23 cellular contexts compared by ENCODE assay signal in the genomic region with DNA sequence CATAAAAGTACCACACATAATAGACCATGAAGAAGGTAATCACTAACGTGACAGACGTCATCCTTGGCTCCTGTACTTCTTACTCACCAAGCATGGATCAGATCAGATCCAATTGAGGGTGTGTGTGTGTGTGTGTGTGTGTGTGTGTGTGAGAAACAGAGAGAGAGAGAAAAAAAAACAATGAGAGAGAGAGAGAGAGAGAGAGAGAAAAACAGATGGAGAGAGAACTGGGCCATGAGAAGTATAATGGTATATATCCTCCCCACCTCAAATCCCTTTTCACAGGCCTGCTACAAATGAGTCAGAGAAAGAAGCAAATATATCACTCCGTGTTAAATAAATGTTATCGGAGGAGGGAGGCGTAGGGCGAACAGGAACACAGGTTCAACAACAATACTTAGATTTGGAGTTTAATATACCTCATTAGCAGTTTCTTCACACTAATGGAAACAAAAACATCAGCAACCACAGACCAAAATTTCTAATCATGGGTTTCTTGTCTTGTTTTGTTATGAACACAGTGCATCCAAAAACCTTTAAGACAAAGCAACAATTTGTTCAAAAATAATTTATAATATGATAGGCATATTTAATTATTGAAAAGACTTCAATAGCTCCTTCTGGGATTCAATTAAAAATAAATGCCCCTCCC. TPM values are rescaled to one million over a fixed set of nuclear protein-coding genes. Genes with fewer than 3 reads are reported as not detected.
DNase-seq lines count a peak whose midpoint lies in the region; ATAC-seq and TF ChIP-seq lines count a peak whose summit lies in the region.
"Had no signal": no experiment of that assay in that cellular context is flagged by ENCODE, and none has a peak within 500 bp of the region (broad histone marks: within the 10 kb centered on the region; RNA-seq: fewer than 3 reads in every experiment).

No MANE protein-coding gene starts in this region.

- peak overlapping the region; percentile 45; the same call in 1 of the 2 replicates for H3K4me3 ChIP-seq in OCI-LY3 (ENCODE audit: low read length)
- no peak overlapping the region for H3K4me3 ChIP-seq in suprapubic skin
- H3K4me3 ChIP-seq: BLaER1 treated with 17β-estradiol and CSF1 and Interleukin-3, amounts not matched to agents 10 nM and 100 nM; gastroesophageal sphincter; K562 had no signal

- no peak for TF ChIP-seq POLR2A in suprapubic skin (IDR thresholded peaks at IDR 0.05)

- H3K4me3 Mint-ChIP-seq in activated CD4-positive, alpha-beta memory T cell treated with anti-CD3 and anti-CD28 coated beads for 36 hours: peak overlapping the region; percentile 32
- no peak overlapping the region for H3K4me3 Mint-ChIP-seq in activated CD4-positive, alpha-beta memory T cell treated with anti-CD3 and anti-CD28 coated beads, Interleukin-2, amount 10 ng/mL, durations not matched to agents 7 days and 5 days
- H3K4me3 Mint-ChIP-seq in WTC11: no peak overlapping the region
- H3K4me3 Mint-ChIP-seq: nephron had no signal

- H3K27ac ChIP-seq in OCI-LY3 (ENCODE audit: low read length): no peak overlapping the region
- H3K27ac ChIP-seq in foreskin keratinocyte: peak overlapping the region; percentile 93
- H3K27ac ChIP-seq in suprapubic skin: peak overlapping the region; percentile 39
- H3K27ac ChIP-seq: BLaER1 treated with 17β-estradiol and CSF1 and Interleukin-3, amounts not matched to agents 10 nM and 100 nM; gastroesophageal sphincter had no signal

- ATAC-seq in foreskin keratinocyte (peak; percentile 72), WTC11 (no peak), HG03432 (IDR thresholded peaks at IDR 0.05; ENCODE audit: unreplicated experiment) (no peak), GM21360 (IDR thresholded peaks at IDR 0.05; ENCODE audit: unreplicated experiment) (no peak)
- ATAC-seq: activated naive CD4-positive, alpha-beta T cell treated with anti-CD3 and anti-CD28 coated beads, Interleukin-2, amount 50 U/mL, for 72 hours; gastroesophageal sphincter; HCT116; K562 had no signal

- peaks cover 16% of the 10 kb centered on the region for H3K4me1 ChIP-seq in OCI-LY3 (ENCODE audit: low read length)
- H3K4me1 ChIP-seq in foreskin keratinocyte: peaks cover 16% of the 10 kb centered on the region
- peaks cover 6% of the 10 kb centered on the region for H3K4me1 ChIP-seq in suprapubic skin
- H3K4me1 ChIP-seq: gastroesophageal sphincter had no signal

- DNase-seq in activated CD4-positive, alpha-beta memory T cell treated with anti-CD3 and anti-CD28 coated beads for 36 hours: no peak
- no peak for DNase-seq in activated CD4-positive, alpha-beta memory T cell treated with anti-CD3 and anti-CD28 coated beads, Interleukin-2, amount 10 ng/mL, durations not matched to agents 7 days and 5 days
- DNase-seq in foreskin keratinocyte (peak; percentile 57 to 78), suprapubic skin (ENCODE audit: low spot score in 2 of 2) (no peak), WTC11 (ENCODE audit: low spot score) (no peak)
- DNase-seq: 8988T; activated CD8-positive, alpha-beta memory T cell treated with anti-CD3 and anti-CD28 coated beads, Interleukin-2, amount 50 U/mL, for 48 hours; caudate nucleus; DMS79; effector CD8-positive, alpha-beta T cell; mammary epithelial cell; NCI-H1092 treated with DMSO at 0.1 percent for 48 hours; RPMI8226; T-helper 1 cell had no signal

- no peak overlapping the region for H3K9ac ChIP-seq in OCI-LY3 (ENCODE audit: low read length)
- H3K9ac ChIP-seq: BLaER1 treated with 17β-estradiol and CSF1 and Interleukin-3, amounts not matched to agents 10 nM and 100 nM had no signal

- H4K20me1 ChIP-seq in OCI-LY3 (ENCODE audit: insufficient read depth, low read length): no peaks in the 10 kb centered on the region
- H4K20me1 ChIP-seq: BLaER1 treated with 17β-estradiol and CSF1 and Interleukin-3, amounts not matched to agents 10 nM and 100 nM had no signal

- H3K27ac Mint-ChIP-seq in activated CD4-positive, alpha-beta memory T cell treated with anti-CD3 and anti-CD28 coated beads for 36 hours: peak overlapping the region; percentile 45
- no peak overlapping the region for H3K27ac Mint-ChIP-seq in activated CD4-positive, alpha-beta memory T cell treated with anti-CD3 and anti-CD28 coated beads, Interleukin-2, amount 10 ng/mL, durations not matched to agents 7 days and 5 days
- H3K27ac Mint-ChIP-seq in WTC11: no peak overlapping the region
- H3K27ac Mint-ChIP-seq: activated naive CD4-positive, alpha-beta T cell treated with anti-CD3 and anti-CD28 coated beads, Interleukin-2, amount 50 U/mL, for 72 hours; nephron had no signal

- no peaks in the 10 kb centered on the region for H3K79me2 ChIP-seq in OCI-LY3 (ENCODE audit: low read length)

- peaks cover 47% of the 10 kb centered on the region for H3K4me1 Mint-ChIP-seq in activated CD4-positive, alpha-beta memory T cell treated with anti-CD3 and anti-CD28 coated beads for 36 hours (ENCODE audit: low read depth)
- peaks cover 22% of the 10 kb centered on the region for H3K4me1 Mint-ChIP-seq in activated CD4-positive, alpha-beta memory T cell treated with anti-CD3 and anti-CD28 coated beads, Interleukin-2, amount 10 ng/mL, durations not matched to agents 7 days and 5 days
- H3K4me1 Mint-ChIP-seq in WTC11: peaks cover 20% of the 10 kb centered on the region

- no peaks in the 10 kb centered on the region for H3K27me3 ChIP-seq in OCI-LY3 (ENCODE audit: low read depth, low read length)
- no peaks in the 10 kb centered on the region for H3K27me3 ChIP-seq in foreskin keratinocyte
- H3K27me3 ChIP-seq in suprapubic skin: no peaks in the 10 kb centered on the region
- H3K27me3 ChIP-seq: BLaER1 treated with 17β-estradiol and CSF1 and Interleukin-3, amounts not matched to agents 10 nM and 100 nM; gastroesophageal sphincter had no signal

- H3K36me3 ChIP-seq in OCI-LY3 (replicated peaks; ENCODE audit: low read depth, low read length) (no peaks in the 10 kb centered on the region), suprapubic skin (no peaks in the 10 kb centered on the region)
- H3K36me3 ChIP-seq: gastroesophageal sphincter had no signal

- no peak for TF ChIP-seq CTCF in OCI-LY3 (IDR thresholded peaks at IDR 0.05; ENCODE audit: low read depth, low read length)
- TF ChIP-seq CTCF in foreskin keratinocyte (conservative IDR thresholded peaks at IDR 0.05): no peak
- TF ChIP-seq CTCF in suprapubic skin (IDR thresholded peaks at IDR 0.05): no peak
- TF ChIP-seq CTCF in WTC11 (IDR thresholded peaks at IDR 0.05): no peak

- peak overlapping the region; percentile 60 for H3K4me2 ChIP-seq in OCI-LY3 (ENCODE audit: low read length)
- H3K4me2 ChIP-seq: BLaER1 treated with 17β-estradiol and CSF1 and Interleukin-3, amounts not matched to agents 10 nM and 100 nM had no signal

- no peak overlapping the region; the same call in 1 of the 2 replicates for H2AFZ ChIP-seq in OCI-LY3 (ENCODE audit: low read depth, low read length)

- intact Hi-C loops in activated CD4-positive, alpha-beta memory T cell treated with anti-CD3 and anti-CD28 coated beads for 36 hours (cut with micrococcal nuclease): no loop called here

- no peaks in the 10 kb centered on the region for H3K9me3 ChIP-seq in OCI-LY3 (ENCODE audit: insufficient read depth, low read length)
- H3K9me3 ChIP-seq in suprapubic skin: no peaks in the 10 kb centered on the region
- H3K9me3 ChIP-seq: gastroesophageal sphincter had no signal

- no peaks in the 10 kb centered on the region for H3K9me3 Mint-ChIP-seq in activated CD4-positive, alpha-beta memory T cell treated with anti-CD3 and anti-CD28 coated beads for 36 hours
- H3K9me3 Mint-ChIP-seq in activated CD4-positive, alpha-beta memory T cell treated with anti-CD3 and anti-CD28 coated beads, Interleukin-2, amount 10 ng/mL, durations not matched to agents 7 days and 5 days: peaks cover 6% of the 10 kb centered on the region
- H3K9me3 Mint-ChIP-seq in WTC11: no peaks in the 10 kb centered on the region
- H3K9me3 Mint-ChIP-seq: activated naive CD4-positive, alpha-beta T cell treated with anti-CD3 and anti-CD28 coated beads, Interleukin-2, amount 50 U/mL, for 72 hours; nephron had no signal

- POLR2A ChIA-PET in activated CD4-positive, alpha-beta memory T cell treated with anti-CD3 and anti-CD28 coated beads for 36 hours (lab: Charles Lee): no interaction called here
- POLR2A ChIA-PET in activated CD4-positive, alpha-beta memory T cell treated with anti-CD3 and anti-CD28 coated beads, Interleukin-2, amount 10 ng/mL, durations not matched to agents 7 days and 5 days (lab: Charles Lee): no interaction called here
- POLR2A ChIA-PET in WTC11 (lab: Charles Lee): no interaction called here

- H3K36me3 Mint-ChIP-seq in activated CD4-positive, alpha-beta memory T cell treated with anti-CD3 and anti-CD28 coated beads for 36 hours: peaks cover 3% of the 10 kb centered on the region
- peaks cover 7% of the 10 kb centered on the region for H3K36me3 Mint-ChIP-seq in activated CD4-positive, alpha-beta memory T cell treated with anti-CD3 and anti-CD28 coated beads, Interleukin-2, amount 10 ng/mL, durations not matched to agents 7 days and 5 days (ENCODE audit: low read depth)
- no peaks in the 10 kb centered on the region for H3K36me3 Mint-ChIP-seq in WTC11

- CTCF ChIA-PET in activated CD4-positive, alpha-beta memory T cell treated with anti-CD3 and anti-CD28 coated beads for 36 hours (lab: Charles Lee): interaction anchor here (1.3 kb wide), 1 partner anchor 16 kb away, joined by 3 read pairs; no protein-coding TSS in a partner anchor
- CTCF ChIA-PET in activated CD4-positive, alpha-beta memory T cell treated with anti-CD3 and anti-CD28 coated beads, Interleukin-2, amount 10 ng/mL, durations not matched to agents 7 days and 5 days (lab: Charles Lee): no interaction called here
- CTCF ChIA-PET in WTC11 (lab: Charles Lee): no interaction called here

- 55% methylated on average over 6 of the region's 6 CpGs for WGBS in suprapubic skin

- no peaks in the 10 kb centered on the region for H3K27me3 Mint-ChIP-seq in activated CD4-positive, alpha-beta memory T cell treated with anti-CD3 and anti-CD28 coated beads for 36 hours
- H3K27me3 Mint-ChIP-seq in activated CD4-positive, alpha-beta memory T cell treated with anti-CD3 and anti-CD28 coated beads, Interleukin-2, amount 10 ng/mL, durations not matched to agents 7 days and 5 days: no peaks in the 10 kb centered on the region
- no peaks in the 10 kb centered on the region for H3K27me3 Mint-ChIP-seq in WTC11 (ENCODE audit: low read depth)

- no peak for TF ChIP-seq EP300 in suprapubic skin (IDR thresholded peaks at IDR 0.05)

TF ChIP-seq in WTC11, 78 proteins besides CTCF, POLR2A, EP300 and RAD21 (continues in another document):
- TF ChIP-seq KAT7 (CRISPR knock-in tag; IDR thresholded peaks at IDR 0.05; ENCODE audit: borderline replicate concordance): no peak
- TF ChIP-seq CREB1 (CRISPR knock-in tag; IDR thresholded peaks at IDR 0.05): no peak

RNA-seq across cellular contexts. Expression of a gene that starts 45.3 kb away (rescaled TPM):
- 10 to 100 TPM; 74.8 to 74.9 TPM for total RNA-seq in activated CD4-positive, alpha-beta memory T cell treated with anti-CD3 and anti-CD28 coated beads for 36 hours
- total RNA-seq in activated CD4-positive, alpha-beta memory T cell treated with anti-CD3 and anti-CD28 coated beads, Interleukin-2, amount 10 ng/mL, durations not matched to agents 7 days and 5 days: 10 to 100 TPM; 57.6 to 60.6 TPM
- total RNA-seq in foreskin keratinocyte (13.1 and 14.6 TPM in 2 replicates), suprapubic skin (100 to 1,000 TPM in 1 of 4 donors, 10 to 100 TPM in 3; 71.9 to 135 (median 87.9) TPM), WTC11 (2021) (25.2 to 28.7 TPM (median 28.2 TPM) in 3 replicates)
- 3.6 and 4.6 TPM in 2 replicates for polyA plus RNA-seq in foreskin keratinocyte
- polyA plus RNA-seq: K562 had no signal

Comparison
In these comparisons a context has a peak if more than half of its experiments do, and no peak if none do; other contexts are left out.
1. DNase-seq: peak in foreskin keratinocyte (2 of 2); none in activated CD4-positive, alpha-beta memory T cell treated with anti-CD3 and anti-CD28 coated beads for 36 hours (single experiment), activated CD4-positive, alpha-beta memory T cell treated with anti-CD3 and anti-CD28 coated beads, Interleukin-2, amount 10 ng/mL, durations not matched to agents 7 days and 5 days (single experiment), suprapubic skin (0 of 2) and WTC11 (single experiment).